22 cellular contexts compared by ENCODE assay signal in the genomic region with DNA sequence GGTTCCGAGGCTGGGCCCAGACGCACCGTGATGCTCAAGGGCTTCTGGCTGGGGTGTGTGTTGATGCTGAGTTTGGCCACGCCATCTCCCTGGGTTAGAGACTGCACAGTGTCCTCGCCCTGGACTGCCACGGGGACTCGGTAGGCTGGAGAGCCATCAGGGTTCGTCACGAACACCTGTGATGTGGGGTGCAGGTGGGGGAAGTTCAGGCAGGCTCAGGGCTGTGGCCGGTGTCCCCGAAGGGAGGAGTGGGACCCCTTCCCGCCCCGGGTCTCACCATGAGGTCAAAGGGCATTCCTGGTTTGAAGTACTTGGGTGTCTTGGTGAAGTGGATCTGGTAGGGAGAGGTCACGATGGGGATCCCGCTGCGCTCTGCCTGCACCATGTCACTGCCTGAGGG. TPM values are rescaled to one million over a fixed set of nuclear protein-coding genes. Genes with fewer than 3 reads are reported as not detected.
"Had no signal": no experiment of that assay in that cellular context is flagged by ENCODE, and none has a peak within 500 bp of the region (broad histone marks: within the 10 kb centered on the region; RNA-seq: fewer than 3 reads in every experiment).

No MANE protein-coding gene starts in this region.

- H3K9me3 ChIP-seq: breast epithelium, colonic mucosa, esophagus squamous epithelium, gastrocnemius medialis, prostate gland, tibial artery had no signal

- H3K27me3 ChIP-seq: colonic mucosa had no signal

- H3K4me2 ChIP-seq: neural progenitor cell had no signal

- H3K4me3 Mint-ChIP-seq: activated CD8-positive, alpha-beta memory T cell treated with anti-CD3 and anti-CD28 coated beads, Interleukin-2, amount 10 ng/mL, durations not matched to agents 7 days and 5 days; activated CD8-positive, alpha-beta T cell treated with anti-CD3 and anti-CD28 coated beads for 36 hours; activated naive CD4-positive, alpha-beta T cell treated with anti-CD3 and anti-CD28 coated beads, Interleukin-2, amount 10 ng/mL, durations not matched to agents 7 days and 5 days; neural progenitor cell; stimulated activated naive CD8-positive, alpha-beta T cell treated with anti-CD3 and anti-CD28 coated beads, Interleukin-15, amount 100 ng/mL, for 72 hours had no signal

- H3K27ac ChIP-seq: breast epithelium, colonic mucosa, dorsolateral prefrontal cortex, esophagus squamous epithelium, gastrocnemius medialis, neural progenitor cell, prostate gland, tibial artery had no signal

- ATAC-seq: activated CD8-positive, alpha-beta memory T cell treated with anti-CD3 and anti-CD28 coated beads, Interleukin-2, amount 10 ng/mL, durations not matched to agents 7 days and 5 days; activated CD8-positive, alpha-beta T cell treated with anti-CD3 and anti-CD28 coated beads for 36 hours; gastrocnemius medialis; stimulated activated naive CD8-positive, alpha-beta T cell treated with anti-CD3 and anti-CD28 coated beads, Interleukin-15, amount 100 ng/mL, for 72 hours had no signal

- H3K4me1 Mint-ChIP-seq: neural progenitor cell had no signal

- H2AFZ ChIP-seq: neural progenitor cell had no signal

- DNase-seq: activated CD4-positive, alpha-beta T cell treated with anti-CD3 and anti-CD28 coated beads for 48 hours; activated CD8-positive, alpha-beta memory T cell treated with anti-CD3 and anti-CD28 coated beads, Interleukin-2, amount 10 ng/mL, durations not matched to agents 7 days and 5 days; activated CD8-positive, alpha-beta T cell treated with anti-CD3 and anti-CD28 coated beads for 36 hours; activated effector memory CD4-positive, alpha-beta T cell treated with anti-CD3 and anti-CD28 coated beads, Interleukin-2, amount 50 U/mL, for 16 hours; activated naive CD4-positive, alpha-beta T cell treated with anti-CD3 and anti-CD28 coated beads, Interleukin-2, amount 10 ng/mL, durations not matched to agents 7 days and 5 days; activated T-cell treated with anti-CD3 and anti-CD28 coated beads for 4 hours; colonic mucosa; dorsolateral prefrontal cortex; esophagus squamous epithelium; gastrocnemius medialis; hypothalamus; naive B cell; stimulated activated CD4-positive, alpha-beta T cell treated with anti-CD3 and anti-CD28 coated beads, Interleukin-1b, Interleukin-23, amount 100 ng/mL, for 48 hours; stimulated activated naive CD8-positive, alpha-beta T cell treated with anti-CD3 and anti-CD28 coated beads, Interleukin-15, amount 100 ng/mL, for 72 hours; T1000; tibial artery had no signal

- H3K9ac ChIP-seq: neural progenitor cell had no signal

- H3K27ac Mint-ChIP-seq: activated CD8-positive, alpha-beta memory T cell treated with anti-CD3 and anti-CD28 coated beads, Interleukin-2, amount 10 ng/mL, durations not matched to agents 7 days and 5 days; activated CD8-positive, alpha-beta T cell treated with anti-CD3 and anti-CD28 coated beads for 36 hours; activated naive CD4-positive, alpha-beta T cell treated with anti-CD3 and anti-CD28 coated beads, Interleukin-2, amount 10 ng/mL, durations not matched to agents 7 days and 5 days; neural progenitor cell had no signal

- H3K9me3 Mint-ChIP-seq: activated CD8-positive, alpha-beta T cell treated with anti-CD3 and anti-CD28 coated beads for 36 hours had no signal

- H3K36me3 ChIP-seq: breast epithelium, colonic mucosa, gastrocnemius medialis, neural progenitor cell, prostate gland had no signal

- H3K4me3 ChIP-seq: breast epithelium, colonic mucosa, dorsolateral prefrontal cortex, esophagus squamous epithelium, gastrocnemius medialis, lung, neural progenitor cell, prostate gland, tibial artery had no signal

- H3K4me1 ChIP-seq: breast epithelium, colonic mucosa, esophagus squamous epithelium, gastrocnemius medialis, neural progenitor cell, prostate gland, tibial artery had no signal

- H3K36me3 Mint-ChIP-seq: activated CD8-positive, alpha-beta memory T cell treated with anti-CD3 and anti-CD28 coated beads, Interleukin-2, amount 10 ng/mL, durations not matched to agents 7 days and 5 days; neural progenitor cell had no signal

RNA-seq across cellular contexts. Expression of gene TNFSF14, which starts 42.3 kb away (rescaled TPM):
- total RNA-seq: gastrocnemius medialis, osteocyte, skeletal muscle tissue had no signal

RNA-seq across cellular contexts. Expression of gene SH2D3A, which starts 55.0 kb away (rescaled TPM):
- total RNA-seq: gastrocnemius medialis, osteocyte, skeletal muscle tissue had no signal
